Comparison of ENCODE assay signal across 1 cellular context in genomic region chr2:143623270-143623669, GRCh38.
TF ChIP-seq lines count a peak whose summit lies in the region.

No MANE protein-coding gene starts in this region.

TF ChIP-seq in IMR-90, 13 proteins besides CTCF, POLR2A, EP300 and RAD21:
- TF ChIP-seq CEBPB (IDR thresholded peaks at IDR 0.05; ENCODE audit: low read depth, low read length) (no peak), MXI1 (IDR thresholded peaks at IDR 0.05; ENCODE audit: borderline replicate concordance, low read depth, low read length) (no peak), RFX5 (IDR thresholded peaks at IDR 0.05; ENCODE audit: low read depth, low read length) (no peak), RCOR1 (IDR thresholded peaks at IDR 0.05; ENCODE audit: insufficient replicate concordance, low read length) (no peak), ELK1 (IDR thresholded peaks at IDR 0.05; ENCODE audit: borderline replicate concordance, low read depth, low read length) (no peak), BHLHE40 (IDR thresholded peaks at IDR 0.05; ENCODE audit: low read depth, low read length) (no peak), MAZ (IDR thresholded peaks at IDR 0.05; ENCODE audit: borderline replicate concordance, low read depth, low read length) (no peak)
- TF ChIP-seq, protein P1, sequence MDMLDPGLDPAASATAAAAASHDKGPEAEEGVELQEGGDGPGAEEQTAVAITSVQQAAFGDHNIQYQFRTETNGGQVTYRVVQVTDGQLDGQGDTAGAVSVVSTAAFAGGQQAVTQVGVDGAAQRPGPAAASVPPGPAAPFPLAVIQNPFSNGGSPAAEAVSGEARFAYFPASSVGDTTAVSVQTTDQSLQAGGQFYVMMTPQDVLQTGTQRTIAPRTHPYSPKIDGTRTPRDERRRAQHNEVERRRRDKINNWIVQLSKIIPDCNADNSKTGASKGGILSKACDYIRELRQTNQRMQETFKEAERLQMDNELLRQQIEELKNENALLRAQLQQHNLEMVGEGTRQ (IDR thresholded peaks at IDR 0.05; ENCODE audit: low read depth, low read length): no peak
